Comparison of ENCODE assay signal across 19 cellular contexts in the genomic region with DNA sequence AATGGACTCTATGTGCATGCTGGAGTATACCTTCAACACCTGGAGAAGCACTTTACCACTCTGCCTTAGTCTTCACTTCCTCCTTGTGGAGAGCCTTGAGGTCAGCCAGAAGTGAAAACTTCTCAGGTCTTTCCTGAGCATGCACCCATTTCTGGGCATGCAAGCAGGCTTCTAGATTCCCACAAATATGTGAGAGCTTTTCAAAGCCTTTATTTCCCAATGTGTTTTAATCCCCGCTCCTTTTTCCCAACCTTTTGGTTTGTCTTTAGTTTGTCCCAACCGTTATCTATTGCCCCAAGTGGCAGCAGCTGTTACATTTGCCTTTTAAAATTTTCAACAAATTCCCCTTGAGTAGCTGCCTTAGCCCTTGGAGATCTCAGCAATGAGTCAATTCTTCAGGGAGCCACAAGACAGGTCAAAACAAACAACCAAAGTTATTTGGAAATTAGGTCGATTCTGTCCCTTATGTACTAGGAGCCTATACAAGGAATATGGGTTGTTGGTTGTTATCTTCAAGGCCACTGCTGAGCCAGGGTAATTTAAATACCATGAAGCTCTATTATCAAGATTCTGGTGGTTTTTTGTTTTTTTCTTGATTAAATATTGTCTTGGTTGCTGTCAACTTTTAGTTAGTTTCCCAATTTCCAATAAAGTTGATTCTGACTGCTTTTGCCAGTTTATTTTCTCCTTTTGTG. TPM values are rescaled to one million over a fixed set of nuclear protein-coding genes. Genes with fewer than 3 reads are reported as not detected.
DNase-seq lines count a peak whose midpoint lies in the region; ATAC-seq, FAIRE-seq and TF ChIP-seq lines count a peak whose summit lies in the region.
"Had no signal": no experiment of that assay in that cellular context is flagged by ENCODE, and none has a peak within 500 bp of the region (broad histone marks: within the 10 kb centered on the region; RNA-seq: fewer than 3 reads in every experiment).

No MANE protein-coding gene starts in this region.

- CTCF ChIA-PET in GM12878 (lab: Yijun Ruan, JAX): interaction anchor here (0.8 to 1.9 kb wide), 3 partner anchors 11 to 246 kb away, joined by 3 to 8 read pairs (median 4); no protein-coding TSS in a partner anchor

- H3K4me1 ChIP-seq in GM12878 (ENCODE audit: control insufficient read depth, insufficient read depth, low read length): peaks cover 10% of the 10 kb centered on the region
- H3K4me1 ChIP-seq: parathyroid adenoma, tibial artery had no signal

- RAD21 ChIA-PET in GM12878 (lab: Charles Lee; ENCODE audit: unreplicated experiment): interaction anchor here (2.5 kb wide), 1 partner anchor 19 kb away, joined by 5 read pairs; no protein-coding TSS in a partner anchor

- TF ChIP-seq RAD21 in GM12878 (IDR thresholded peaks at IDR 0.05; ENCODE audit: insufficient read depth, low read depth, low read length): no peak

- no peak for TF ChIP-seq EP300 in GM12878 (IDR thresholded peaks at IDR 0.05; ENCODE audit: borderline replicate concordance in 1 of 2, control insufficient read depth in 1 of 2, low read depth in 2 of 2, low read length in 2 of 2)

- no peaks in the 10 kb centered on the region for H4K20me1 ChIP-seq in GM12878 (ENCODE audit: control insufficient read depth, insufficient read depth)

- peak; percentile 41 for DNase-seq in EL
- DNase-seq in GM12878 (ENCODE audit: low read depth, low spot score): peak; percentile 17
- peak; percentile 26 for DNase-seq in islet precursor cell
- DNase-seq in GM10266 (ENCODE audit: extremely low spot score): no peak
- no peak for DNase-seq in CD1c-positive myeloid dendritic cell (ENCODE audit: extremely low spot score)
- DNase-seq in nucleus accumbens (lab: John Stamatoyannopoulos, UW): no peak
- DNase-seq: activated CD8-positive, alpha-beta memory T cell treated with anti-CD3 and anti-CD28 coated beads, Interleukin-2, amount 50 U/mL, for 48 hours; NCI-H1092; NCI-H748 treated with DMSO at 0.1 percent for 48 hours; small intestine; T-helper 1 cell; tibial artery had no signal

- no peak overlapping the region for H3K27ac ChIP-seq in GM12878 (ENCODE audit: control insufficient read depth, insufficient read depth)
- H3K27ac ChIP-seq: HL-60, parathyroid adenoma, tibial artery had no signal

- ATAC-seq in HG03342 (IDR thresholded peaks at IDR 0.05; ENCODE audit: unreplicated experiment) (peak; percentile 57), GM12878 (peak; percentile 75), HG03196 (IDR thresholded peaks at IDR 0.05; ENCODE audit: unreplicated experiment) (no peak)
- ATAC-seq: activated CD4-positive, CD25-positive, alpha-beta regulatory T cell treated with anti-CD3 and anti-CD28 coated beads, Interleukin-2, amount 50 U/mL, for 24 hours had no signal

- no peaks in the 10 kb centered on the region for H3K36me3 ChIP-seq in GM12878 (ENCODE audit: control insufficient read depth in 2 of 2, insufficient read depth in 2 of 2, low read length in 1 of 2)
- H3K36me3 ChIP-seq: tibial artery had no signal

- 0 out of 2 replicates have a peak overlapping the region, but pooled peaks have one; percentile 2 for H3K4me3 ChIP-seq in GM12878
- H3K4me3 ChIP-seq: tibial artery had no signal

- intact Hi-C loops in GM12878 (cut with micrococcal nuclease; ENCODE audit: unreplicated experiment): no loop called here

- peak; percentile 38 for FAIRE-seq in GM12878 (lab: Jason Lieb, UNC)
- FAIRE-seq: D721Med, frontal cortex, small intestine had no signal

- SMC1A ChIA-PET in GM12878 (lab: Charles Lee; ENCODE audit: uncharacterized antibody, unreplicated experiment): interaction anchor here (1.2 to 1.3 kb wide), 2 partner anchors 20 to 39 kb away, joined by 3 to 6 read pairs; no protein-coding TSS in a partner anchor

- WGBS in GM12878 (ENCODE audit: insufficient coverage, insufficient replicate concordance, low lambda C conversion rate, missing lambda C conversion rate): 3% methylated on average over 3 of the region's 3 CpGs

- peaks cover 3% of the 10 kb centered on the region for H3K9me3 ChIP-seq in GM12878 (replicated peaks; ENCODE audit: control insufficient read depth, insufficient read depth, low read length)

- no TSS peak for BruUV-seq in GM12878 (replicated peaks; lab: Mats Ljungman, UMichigan)

- H2AFZ ChIP-seq in GM12878 (ENCODE audit: control insufficient read depth, low read depth, low read length): no peak overlapping the region
- H2AFZ ChIP-seq: parathyroid adenoma had no signal

- H3K27me3 ChIP-seq in GM12878 (replicated peaks in 1 of 2; ENCODE audit: control insufficient read depth in 2 of 2, insufficient read depth in 2 of 2, low read length in 1 of 2): no peaks in the 10 kb centered on the region

- in situ Hi-C loops in GM12878 (cut with MboI): no loop called here

- peak overlapping the region; percentile 26; the same call in 1 of the 2 replicates for H3K4me2 ChIP-seq in GM12878 (ENCODE audit: control insufficient read depth, insufficient read depth)

- TF ChIP-seq POLR2A in GM12878 (IDR thresholded peaks at IDR 0.05; ENCODE audit: low read depth, low read length): no peak

- no peaks in the 10 kb centered on the region for H3K79me2 ChIP-seq in GM12878 (ENCODE audit: control insufficient read depth, insufficient read depth, low read length)
- H3K79me2 ChIP-seq: parathyroid adenoma had no signal

- no peak for TF ChIP-seq CTCF in GM12878 (IDR thresholded peaks at IDR 0.05 in 2 of 3, conservative IDR thresholded peaks at IDR 0.05 in 1 of 3; ENCODE audit: control insufficient read depth in 2 of 3, extremely low read depth in 1 of 3, insufficient read depth in 1 of 3, low read depth in 3 of 3, low read length in 3 of 3)
- TF ChIP-seq CTCF in GM10266 (IDR thresholded peaks at IDR 0.05; ENCODE audit: control insufficient read depth, insufficient read depth, low read depth, missing control alignments): no peak

- POLR2A ChIA-PET in GM12878 (lab: Charles Lee): interaction anchor here (0.6 kb wide), 1 partner anchor 13 kb away, joined by 3 read pairs; no protein-coding TSS in a partner anchor

- no peak overlapping the region for H3K9ac ChIP-seq in GM12878 (ENCODE audit: control insufficient read depth, insufficient read depth, low read length)
- H3K9ac ChIP-seq: parathyroid adenoma had no signal

TF ChIP-seq in GM12878, 131 proteins besides CTCF, POLR2A, EP300 and RAD21:
- TF ChIP-seq RUNX3 (IDR thresholded peaks at IDR 0.05; ENCODE audit: low read length) (peak; percentile 35; the same call in 1 of the 2 replicates), PML (IDR thresholded peaks at IDR 0.05; ENCODE audit: low read length) (no peak), SPI1 (IDR thresholded peaks at IDR 0.05; ENCODE audit: borderline replicate concordance, insufficient read depth, low read depth, low read length) (peak; percentile 76; the same call in 1 of the 2 replicates), TCF3 (IDR thresholded peaks at IDR 0.05; ENCODE audit: borderline replicate concordance, insufficient read depth, low read depth, low read length) (0 out of 2 replicates have a peak, but pooled peaks have one; percentile 20)

RNA-seq across cellular contexts. Expression of a gene that starts 44.4 kb away (rescaled TPM):
- total RNA-seq in GM12878 (2013; cell fraction: nucleolus; rRNA removed): 7.5 and 7.9 TPM in 2 replicates
- total RNA-seq in GM12878 (2014; rRNA removed): 15.5 and 17.1 TPM in 2 replicates
- 26.8 and 30.5 TPM in 2 replicates for total RNA-seq in GM12878 (2014; rRNA removed; fragmentation: Illumina TruSeq; extraction: Trizol)
- 16.0 and 18.3 TPM in 2 replicates for total RNA-seq in GM12878 (2021)
- polyA plus RNA-seq in GM12878 (2011; ENCODE audit: low read depth): 10.9 TPM
- 25.2 and 44.6 TPM in 2 replicates for polyA plus RNA-seq in GM12878 (2011; rRNA removed)
- polyA plus RNA-seq in GM12878 (2011; cell fraction: cytosol; rRNA removed): 5.2 and 5.9 TPM in 2 replicates
- 5.4 and 6.0 TPM in 2 replicates for polyA plus RNA-seq in GM12878 (2011; cell fraction: nucleus; rRNA removed)
- 17.9 and 22.1 TPM in 2 replicates for polyA plus RNA-seq in GM12878 (2012)
- 27.8 and 33.8 TPM in 2 replicates for polyA plus RNA-seq in GM12878 (2014; fragmentation: Illumina TruSeq; extraction: Trizol)
- 100 to 1,000 TPM in 1 of 2 experiments, 10 to 100 TPM in 1; 98.1 to 111 TPM for polyA plus RNA-seq in GM12878 (2014; fragmentation: Nextera tagmentation; extraction: Ambion mirVana)
- polyA plus RNA-seq in GM12878 (2014; rRNA removed): 20.0 and 23.9 TPM in 2 replicates
- 10 to 100 TPM; 79.6 to 85.3 TPM for polyA plus RNA-seq in GM12878 (2016; fragmentation: Nextera tagmentation; extraction: Ambion mirVana)
- 2.9 and 3.2 TPM in 2 replicates for polyA minus RNA-seq in GM12878 (2011; rRNA and poly(A)+ RNA removed)
- 1.8 and 2.1 TPM in 2 replicates for polyA minus RNA-seq in GM12878 (2011; cell fraction: cytosol; rRNA and poly(A)+ RNA removed)
- 2.7 and 5.9 TPM in 2 replicates for polyA minus RNA-seq in GM12878 (2011; cell fraction: nucleus; rRNA and poly(A)+ RNA removed)

RNA-seq across cellular contexts. Expression of a gene that starts 44.6 kb away (rescaled TPM):
- 61.0 and 69.0 TPM in 2 replicates for total RNA-seq in GM12878 (2013; cell fraction: nucleolus; rRNA removed)
- total RNA-seq in GM12878 (2014; rRNA removed) (30.2 and 32.9 TPM in 2 replicates), GM12878 (2014; rRNA removed; fragmentation: Illumina TruSeq; extraction: Trizol) (27.9 and 29.5 TPM in 2 replicates), GM12878 (2021) (32.9 and 35.1 TPM in 2 replicates)
- polyA plus RNA-seq in GM12878 (2011; ENCODE audit: low read depth): 20.3 TPM
- polyA plus RNA-seq in GM12878 (2011; rRNA removed) (19.2 and 27.7 TPM in 2 replicates), GM12878 (2014; fragmentation: Illumina TruSeq; extraction: Trizol) (31.5 and 36.3 TPM in 2 replicates), GM12878 (2014; fragmentation: Nextera tagmentation; extraction: Ambion mirVana) (1 to 10 TPM; 4.0 to 6.1 TPM), GM12878 (2014; rRNA removed) (25.8 and 28.1 TPM in 2 replicates), GM12878 (2016; fragmentation: Nextera tagmentation; extraction: Ambion mirVana) (10 to 100 TPM; 45.7 to 48.3 TPM)
- 19.1 and 21.0 TPM in 2 replicates for polyA plus RNA-seq in GM12878 (2011; cell fraction: cytosol; rRNA removed)
- 80.0 and 91.2 TPM in 2 replicates for polyA plus RNA-seq in GM12878 (2011; cell fraction: nucleus; rRNA removed)
- polyA plus RNA-seq in GM12878 (2012): 23.5 and 29.0 TPM in 2 replicates
- polyA minus RNA-seq in GM12878 (2011; rRNA and poly(A)+ RNA removed): 30.3 and 31.2 TPM in 2 replicates
- polyA minus RNA-seq in GM12878 (2011; cell fraction: cytosol; rRNA and poly(A)+ RNA removed): 12.4 and 13.0 TPM in 2 replicates
- 33.9 and 45.0 TPM in 2 replicates for polyA minus RNA-seq in GM12878 (2011; cell fraction: nucleus; rRNA and poly(A)+ RNA removed)

Comparison
In these comparisons a context has a peak if more than half of its experiments do, and no peak if none do; other contexts are left out.
1. DNase-seq: peak in EL (single experiment), GM12878 (single experiment) and islet precursor cell (single experiment); none in GM10266 (single experiment), CD1c-positive myeloid dendritic cell (single experiment) and nucleus accumbens (0 of 56).